24 cellular contexts compared by ENCODE assay signal in the genomic region with DNA sequence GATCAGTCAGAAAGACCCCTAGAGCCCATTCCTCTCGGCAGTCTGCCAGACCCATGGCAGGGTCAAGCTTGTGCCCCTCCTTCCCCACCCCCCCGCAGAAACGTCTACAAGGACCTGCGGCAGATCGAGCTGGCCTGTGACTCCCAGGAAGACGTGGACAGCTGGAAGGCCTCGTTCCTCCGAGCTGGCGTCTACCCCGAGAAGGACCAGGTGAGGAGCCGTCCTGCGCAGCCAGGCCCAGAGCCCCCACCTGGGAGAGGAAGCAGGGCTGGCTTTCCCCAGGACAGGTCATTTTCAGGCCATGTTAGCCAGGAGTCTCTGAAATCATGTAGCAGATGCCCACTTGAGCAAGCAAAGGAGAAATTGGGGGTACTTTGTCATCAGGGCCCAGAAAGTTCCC. TPM values are rescaled to one million over a fixed set of nuclear protein-coding genes. Genes with fewer than 3 reads are reported as not detected.
A peak's percentile ranks its signal among the peaks of the same experiment; 100 is the strongest.
DNase-seq lines count a peak whose midpoint lies in the region; ATAC-seq and TF ChIP-seq lines count a peak whose summit lies in the region.
"Had no signal": no experiment of that assay in that cellular context is flagged by ENCODE, and none has a peak within 500 bp of the region (broad histone marks: within the 10 kb centered on the region; RNA-seq: fewer than 3 reads in every experiment).

No MANE protein-coding gene starts in this region.

- H3K27ac Mint-ChIP-seq in activated T-cell treated with anti-CD3 and anti-CD28 coated beads, Interleukin-2, amount 50 U/mL, for 24 hours = peak overlapping the region; percentile 55
- H3K27ac Mint-ChIP-seq in CD14-positive monocyte = peak overlapping the region in 2 of 7 donors; percentile 42 to 63
- H3K27ac Mint-ChIP-seq in central memory CD8-positive, alpha-beta T cell (ENCODE audit: low read depth) = peak overlapping the region; percentile 72
- H3K27ac Mint-ChIP-seq: CD8-positive, alpha-beta T cell; H9 had no signal

- POLR2A ChIA-PET in HEK293T (lab: Yijun Ruan, JAX) = no interaction called here

- no peaks in the 10 kb centered on the region for H3K4me1 Mint-ChIP-seq in activated T-cell treated with anti-CD3 and anti-CD28 coated beads, Interleukin-2, amount 50 U/mL, for 24 hours (ENCODE audit: low read depth)
- H3K4me1 Mint-ChIP-seq in CD14-positive monocyte = peaks cover 3% of the 10 kb centered on the region
- peaks cover 12% of the 10 kb centered on the region for H3K4me1 Mint-ChIP-seq in central memory CD8-positive, alpha-beta T cell
- H3K4me1 Mint-ChIP-seq: H9 had no signal

- H3K36me3 ChIP-seq in neutrophil = peaks cover 98% of the 10 kb centered on the region
- H3K36me3 ChIP-seq in MG63 = peaks cover 74% of the 10 kb centered on the region

- no peaks in the 10 kb centered on the region for H3K27me3 ChIP-seq in neutrophil
- H3K27me3 ChIP-seq in MG63 = no peaks in the 10 kb centered on the region

- H3K27ac ChIP-seq in neutrophil = peak overlapping the region; percentile 11
- H3K27ac ChIP-seq: 22Rv1, A549, C4-2B had no signal

- peaks cover 82% of the 10 kb centered on the region for H3K36me3 Mint-ChIP-seq in activated T-cell treated with anti-CD3 and anti-CD28 coated beads, Interleukin-2, amount 50 U/mL, for 24 hours (ENCODE audit: low read depth)
- peaks cover 76 to 98% of the 10 kb centered on the region in 2 donors for H3K36me3 Mint-ChIP-seq in CD14-positive monocyte
- peaks cover 66% of the 10 kb centered on the region for H3K36me3 Mint-ChIP-seq in central memory CD8-positive, alpha-beta T cell (ENCODE audit: insufficient read depth)

- H3K4me3 ChIP-seq in neutrophil (ENCODE audit: low read depth in 1 of 2, low read length in 1 of 2) (no peak overlapping the region), MG63 (no peak overlapping the region)
- H3K4me3 ChIP-seq: A549, GM12878 had no signal

- H3K9me3 ChIP-seq in neutrophil = no peaks in the 10 kb centered on the region
- H3K9me3 ChIP-seq in MG63 = no peaks in the 10 kb centered on the region
- H3K9me3 ChIP-seq: A549 had no signal

- no peak for ATAC-seq in central memory CD8-positive, alpha-beta T cell (replicated peaks; ENCODE audit: extremely low read depth, poor library complexity, severe bottlenecking)
- ATAC-seq: A549; CD8-positive, alpha-beta T cell; GM12878; HepG2 had no signal

- intact Hi-C loops in CD14-positive monocyte (cut with micrococcal nuclease) = no loop called here

- no peaks in the 10 kb centered on the region for H3K9me3 Mint-ChIP-seq in activated T-cell treated with anti-CD3 and anti-CD28 coated beads, Interleukin-2, amount 50 U/mL, for 24 hours
- no peaks in the 10 kb centered on the region for H3K9me3 Mint-ChIP-seq in CD14-positive monocyte
- no peaks in the 10 kb centered on the region for H3K9me3 Mint-ChIP-seq in central memory CD8-positive, alpha-beta T cell
- H3K9me3 Mint-ChIP-seq: CD8-positive, alpha-beta T cell; H9; IgD-negative memory B cell had no signal

- CTCF ChIA-PET in HEK293T (lab: Yijun Ruan, JAX) = no interaction called here

- no peak overlapping the region for H3K4me3 Mint-ChIP-seq in activated T-cell treated with anti-CD3 and anti-CD28 coated beads, Interleukin-2, amount 50 U/mL, for 24 hours
- no peak overlapping the region for H3K4me3 Mint-ChIP-seq in CD14-positive monocyte
- no peak overlapping the region for H3K4me3 Mint-ChIP-seq in central memory CD8-positive, alpha-beta T cell
- H3K4me3 Mint-ChIP-seq: CD8-positive, alpha-beta T cell; H9; IgD-negative memory B cell had no signal

- TF ChIP-seq CTCF in CD14-positive monocyte (IDR thresholded peaks at IDR 0.05) (no peak), neutrophil (IDR thresholded peaks at IDR 0.05) (no peak)

- H3K27me3 Mint-ChIP-seq in activated T-cell treated with anti-CD3 and anti-CD28 coated beads, Interleukin-2, amount 50 U/mL, for 24 hours = no peaks in the 10 kb centered on the region
- no peaks in the 10 kb centered on the region for H3K27me3 Mint-ChIP-seq in CD14-positive monocyte (ENCODE audit: low read depth in 3 of 3)
- no peaks in the 10 kb centered on the region for H3K27me3 Mint-ChIP-seq in central memory CD8-positive, alpha-beta T cell
- H3K27me3 Mint-ChIP-seq: IgD-negative memory B cell had no signal

- no peaks in the 10 kb centered on the region for H3K4me1 ChIP-seq in neutrophil (ENCODE audit: control insufficient read depth in 1 of 2, insufficient read depth in 1 of 2, low read depth in 1 of 2, low read length in 1 of 2)
- H3K4me1 ChIP-seq: A549 had no signal

- peak; percentile 27 for DNase-seq in activated T-cell treated with anti-CD3 and anti-CD28 coated beads, Interleukin-2, amount 50 U/mL, for 24 hours
- no peak for DNase-seq in activated T-cell treated with anti-CD3 and anti-CD28 coated beads for 4 hours
- peak; percentile 11 for DNase-seq in CD14-positive monocyte (ENCODE audit: low spot score)
- DNase-seq in central memory CD8-positive, alpha-beta T cell (ENCODE audit: low spot score in 2 of 2) = no peak
- DNase-seq in HEK293T (ENCODE audit: extremely low spot score) = no peak
- no peak for DNase-seq in MG63
- no peak for DNase-seq in NAMALWA (ENCODE audit: low spot score)
- DNase-seq: AML-193; Calu3; CD8-positive, alpha-beta T cell; DMS 273 treated with DMSO at 0.1 percent for 48 hours; DMS53; DND-41; EL; GOT3; H9 had no signal

TF ChIP-seq in HEK293T, 16 proteins besides CTCF, POLR2A, EP300 and RAD21:
- TF ChIP-seq ZNF384 (IDR thresholded peaks at IDR 0.05) = no peak
- no peak for TF ChIP-seq HDGF (IDR thresholded peaks at IDR 0.05; ENCODE audit: borderline replicate concordance)
- TF ChIP-seq NFRKB (IDR thresholded peaks at IDR 0.05) = no peak
- TF ChIP-seq, protein P1, sequence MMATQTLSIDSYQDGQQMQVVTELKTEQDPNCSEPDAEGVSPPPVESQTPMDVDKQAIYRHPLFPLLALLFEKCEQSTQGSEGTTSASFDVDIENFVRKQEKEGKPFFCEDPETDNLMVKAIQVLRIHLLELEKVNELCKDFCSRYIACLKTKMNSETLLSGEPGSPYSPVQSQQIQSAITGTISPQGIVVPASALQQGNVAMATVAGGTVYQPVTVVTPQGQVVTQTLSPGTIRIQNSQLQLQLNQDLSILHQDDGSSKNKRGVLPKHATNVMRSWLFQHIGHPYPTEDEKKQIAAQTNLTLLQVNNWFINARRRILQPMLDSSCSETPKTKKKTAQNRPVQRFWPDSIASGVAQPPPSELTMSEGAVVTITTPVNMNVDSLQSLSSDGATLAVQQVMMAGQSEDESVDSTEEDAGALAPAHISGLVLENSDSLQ (IDR thresholded peaks at IDR 0.05) = no peak
- no peak for TF ChIP-seq SUZ12 (IDR thresholded peaks at IDR 0.05)
- TF ChIP-seq CTBP1 (IDR thresholded peaks at IDR 0.05; ENCODE audit: borderline replicate concordance) = no peak

RNA-seq across cellular contexts. Expression of a gene that starts 12.3 kb away (rescaled TPM):
- polyA plus RNA-seq in CD14-positive monocyte = 10 to 100 TPM; 51.3 to 56.7 TPM
- 112 and 120 TPM in 2 replicates for total RNA-seq in MG63 (2014; rRNA removed; shearing (Covaris generic); ENCODE audit: low replicate concordance)

RNA-seq across cellular contexts. Expression of a gene that starts 24.5 kb away (rescaled TPM):
- polyA plus RNA-seq in CD14-positive monocyte = 100 to 1,000 TPM; 134 to 149 TPM
- 0.30 TPM in 1 of 2 replicates, not detected in the other for total RNA-seq in MG63 (2014; rRNA removed; shearing (Covaris generic); ENCODE audit: low replicate concordance)
- total RNA-seq: Calu3; CD8-positive, alpha-beta T cell; G401; H9; HepG2 had no signal

RNA-seq across cellular contexts. Expression of a gene that starts 47.7 kb away (rescaled TPM):
- under 1 TPM; 0.17 to 0.29 TPM for polyA plus RNA-seq in CD14-positive monocyte
- 28.9 and 45.7 TPM in 2 replicates for total RNA-seq in MG63 (2014; rRNA removed; shearing (Covaris generic); ENCODE audit: low replicate concordance)

Comparison
In these comparisons a context has a peak if more than half of its experiments do, and no peak if none do; other contexts are left out.
1. DNase-seq: peak in activated T-cell treated with anti-CD3 and anti-CD28 coated beads, Interleukin-2, amount 50 U/mL, for 24 hours (single experiment) and CD14-positive monocyte (single experiment); none in activated T-cell treated with anti-CD3 and anti-CD28 coated beads for 4 hours (single experiment), central memory CD8-positive, alpha-beta T cell (0 of 2), HEK293T (single experiment), MG63 (single experiment) and NAMALWA (single experiment).